ENCODE assay signal across 13 cellular contexts in genomic region chr6:35733633-35734032, GRCh38. TPM values are rescaled to one million over a fixed set of nuclear protein-coding genes. Genes with fewer than 3 reads are reported as not detected.
A peak's percentile ranks its signal among the peaks of the same experiment; 100 is the strongest.
DNase-seq lines count a peak whose midpoint lies in the region; ATAC-seq and TF ChIP-seq lines count a peak whose summit lies in the region.
"Had no signal": no experiment of that assay in that cellular context is flagged by ENCODE, and none has a peak within 500 bp of the region (broad histone marks: within the 10 kb centered on the region; RNA-seq: fewer than 3 reads in every experiment).

No MANE protein-coding gene starts in this region.

- ATAC-seq in CD4-positive, alpha-beta T cell (ENCODE audit: poor library complexity), result no peak
- ATAC-seq in HG03175 (IDR thresholded peaks at IDR 0.05; ENCODE audit: unreplicated experiment) (no peak), GM19351 (IDR thresholded peaks at IDR 0.05; ENCODE audit: unreplicated experiment) (no peak)
- ATAC-seq: Panc1 had no signal

- no peak overlapping the region for H3K4me3 ChIP-seq in parathyroid adenoma (ENCODE audit: low read depth, low read length)

- H3K4me1 ChIP-seq in parathyroid adenoma, result peaks cover 42% of the 10 kb centered on the region

- no peaks in the 10 kb centered on the region for H3K9me3 ChIP-seq in CD4-positive, alpha-beta T cell (ENCODE audit: control insufficient read depth, low read length)
- H3K9me3 ChIP-seq in parathyroid adenoma (ENCODE audit: control insufficient read depth, low read length), result no peaks in the 10 kb centered on the region

- H3K9ac ChIP-seq in parathyroid adenoma, result no peak overlapping the region

- CTCF ChIA-PET in CD4-positive, alpha-beta T cell (lab: Charles Lee), result interaction anchor here (1.1 to 5.4 kb wide), 3 partner anchors 50 to 150 kb away, joined by 3 to 60 read pairs (median 19); no protein-coding TSS in a partner anchor

- H3K4me3 Mint-ChIP-seq in CD4-positive, alpha-beta T cell, result peak overlapping the region; percentile 58

- H3K27ac Mint-ChIP-seq in CD4-positive, alpha-beta T cell, result peak overlapping the region; percentile 87

- intact Hi-C loops in CD4-positive, alpha-beta T cell (cut with DNase I, micrococcal nuclease), result loop anchor here in 1 of 2 experiments (5.0 kb wide), 1 partner anchor 131 kb away; no protein-coding TSS in a partner anchor

- H3K4me1 Mint-ChIP-seq in CD4-positive, alpha-beta T cell (ENCODE audit: low read depth), result peaks cover 86% of the 10 kb centered on the region

- no peaks in the 10 kb centered on the region for H3K9me3 Mint-ChIP-seq in CD4-positive, alpha-beta T cell
- H3K9me3 Mint-ChIP-seq: activated naive CD4-positive, alpha-beta T cell treated with anti-CD3 and anti-CD28 coated beads, Interleukin-2, amount 50 U/mL, for 24 hours had no signal

- no peaks in the 10 kb centered on the region for H3K79me2 ChIP-seq in parathyroid adenoma

- no peaks in the 10 kb centered on the region for H3K36me3 Mint-ChIP-seq in CD4-positive, alpha-beta T cell (ENCODE audit: low read depth)
- H3K36me3 Mint-ChIP-seq: activated naive CD4-positive, alpha-beta T cell treated with anti-CD3 and anti-CD28 coated beads, Interleukin-2, amount 50 U/mL, for 24 hours had no signal

- peak overlapping the region; percentile 100 for H3K27ac ChIP-seq in 22Rv1
- no peak overlapping the region for H3K27ac ChIP-seq in CD4-positive, alpha-beta T cell (ENCODE audit: low read depth, low read length)
- peak overlapping the region; percentile 96 for H3K27ac ChIP-seq in epithelial cell of prostate
- H3K27ac ChIP-seq in parathyroid adenoma, result peak overlapping the region; percentile 100

- no peak for DNase-seq in CD4-positive, alpha-beta T cell
- DNase-seq in epithelial cell of prostate (ENCODE audit: low read depth, low spot score) (no peak), GM13977 (ENCODE audit: low spot score) (no peak), inferior parietal cortex (ENCODE audit: extremely low spot score) (no peak)
- DNase-seq: activated CD4-positive, alpha-beta T cell treated with anti-CD3 and anti-CD28 coated beads, Interleukin-2, amount 50 U/mL, for 4 hours; KG1 had no signal

- no peak overlapping the region for H3K4me2 ChIP-seq in parathyroid adenoma (ENCODE audit: low read length)

- no peaks in the 10 kb centered on the region for H3K27me3 ChIP-seq in CD4-positive, alpha-beta T cell (ENCODE audit: control insufficient read depth, insufficient read depth, low read length)
- no peaks in the 10 kb centered on the region for H3K27me3 ChIP-seq in parathyroid adenoma (ENCODE audit: control insufficient read depth, insufficient read depth, low read length)

- POLR2A ChIA-PET in CD4-positive, alpha-beta T cell (lab: Charles Lee), result interaction anchor here (1.4 to 8.0 kb wide), 3 partner anchors 46 to 133 kb away, joined by 7 to 96 read pairs (median 69); partner anchors contain the start of gene FKBP5

- H2AFZ ChIP-seq in parathyroid adenoma, result peak overlapping the region; percentile 36

- no peaks in the 10 kb centered on the region for H3K36me3 ChIP-seq in parathyroid adenoma (ENCODE audit: control insufficient read depth, insufficient read depth, low read length)

- no peaks in the 10 kb centered on the region for H3K27me3 Mint-ChIP-seq in CD4-positive, alpha-beta T cell
- H3K27me3 Mint-ChIP-seq: activated naive CD4-positive, alpha-beta T cell treated with anti-CD3 and anti-CD28 coated beads, Interleukin-2, amount 50 U/mL, for 24 hours had no signal

- no peak for TF ChIP-seq CTCF in 22Rv1 (IDR thresholded peaks at IDR 0.05)
- no peak for TF ChIP-seq CTCF in CD4-positive, alpha-beta T cell (IDR thresholded peaks at IDR 0.05)
- TF ChIP-seq CTCF in parathyroid adenoma (IDR thresholded peaks at IDR 0.05), result no peak
- no peak for TF ChIP-seq CTCF in GM13977 (IDR thresholded peaks at IDR 0.05; ENCODE audit: extremely low read depth, insufficient read depth, missing control alignments)

- in situ Hi-C loops in GM13977 (cut with MboI; ENCODE audit: low pct_unique_long_range_greater_than_20kb, low sequenced_read_pairs, unreplicated experiment), result no loop called here

RNA-seq across cellular contexts. Expression of gene ARMC12, which starts 3.2 kb away (rescaled TPM):
- total RNA-seq in CD4-positive, alpha-beta T cell, result 1 to 10 TPM; 1.9 to 2.8 TPM

RNA-seq across cellular contexts. Expression of gene CLPSL2, which starts 42.8 kb away (rescaled TPM):
- not detected for total RNA-seq in CD4-positive, alpha-beta T cell
- total RNA-seq: T-helper 2 cell treated with Interferon-gamma antibody and Interleukin-4, amounts not matched to agents 100 ng/mL and 5 ng/mL, for 36 hours had no signal

RNA-seq across cellular contexts. Expression of gene FKBP5, which starts 44.9 kb away (rescaled TPM):
- 10 to 100 TPM; 72.6 to 75.9 TPM for total RNA-seq in CD4-positive, alpha-beta T cell

RNA-seq across cellular contexts. Expression of gene CLPSL1, which starts 47.2 kb away (rescaled TPM):
- not detected for total RNA-seq in CD4-positive, alpha-beta T cell
- total RNA-seq: T-helper 2 cell treated with Interferon-gamma antibody and Interleukin-4, amounts not matched to agents 100 ng/mL and 5 ng/mL, for 36 hours had no signal
